ENCODE assay signal across 8 cellular contexts in the genomic region with DNA sequence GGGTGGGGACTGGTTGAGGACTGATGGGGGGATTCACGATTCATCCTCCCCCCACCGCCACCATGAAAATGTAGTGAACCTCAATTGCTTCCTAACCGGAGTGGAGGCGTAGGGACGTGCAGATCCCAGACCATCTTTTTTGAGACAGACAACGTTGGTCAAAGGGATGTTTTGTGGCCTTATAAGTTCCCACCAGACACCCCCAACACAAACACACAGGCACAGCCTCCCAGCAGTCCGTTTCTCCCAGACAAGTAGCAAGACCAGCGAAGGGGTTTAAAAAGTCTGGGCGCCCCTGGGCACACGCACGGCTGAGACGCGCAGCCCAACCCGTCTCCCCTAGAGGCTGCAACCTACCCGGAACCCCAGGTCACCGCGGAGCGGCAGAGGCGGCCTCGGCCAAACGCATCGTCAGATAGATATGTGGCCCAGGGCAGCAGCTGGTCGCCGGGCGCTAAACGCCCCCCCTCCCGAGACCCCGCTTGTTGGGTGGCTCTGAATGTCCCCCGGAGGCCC. TPM values are rescaled to one million over a fixed set of nuclear protein-coding genes. Genes with fewer than 3 reads are reported as not detected.
DNase-seq lines count a peak whose midpoint lies in the region; ATAC-seq, FAIRE-seq and TF ChIP-seq lines count a peak whose summit lies in the region.

No MANE protein-coding gene starts in this region.

- no peak for DNase-seq in AG10803 (ENCODE audit: low read depth)
- DNase-seq in HCT116 (ENCODE audit: low read depth, low spot score): no peak
- no peak for DNase-seq in bronchial epithelial cell (ENCODE audit: low read depth)
- no peak for DNase-seq in nephron progenitor cell
- no peak for DNase-seq in amygdala (lab: John Stamatoyannopoulos, UW)
- no peak for DNase-seq in effector memory CD4-positive, alpha-beta T cell
- no peak for DNase-seq in NCI-H82 treated with DMSO at 0.1 percent for 48 hours (lab: John Stamatoyannopoulos, UW; ENCODE audit: unreplicated experiment)
- no peak for DNase-seq in hippocampal formation (lab: John Stamatoyannopoulos, UW)

- H3K9me3 ChIP-seq in HCT116 (ENCODE audit: control insufficient read depth in 1 of 2, insufficient read depth in 1 of 2, low read depth in 1 of 2, low read length in 2 of 2): no peaks in the 10 kb centered on the region
- H3K9me3 ChIP-seq in effector memory CD4-positive, alpha-beta T cell (ENCODE audit: control insufficient read depth, low read length): no peaks in the 10 kb centered on the region

- no peaks in the 10 kb centered on the region for H3K9me3 Mint-ChIP-seq in nephron progenitor cell

- TF ChIP-seq POLR2A in HCT116 (IDR thresholded peaks at IDR 0.05; ENCODE audit: borderline replicate concordance, extremely low read depth, insufficient read depth, insufficient read length): no peak

- H2AFZ ChIP-seq in HCT116 (ENCODE audit: low read depth, low read length, poor library complexity, severe bottlenecking): peak overlapping the region; percentile 88

- TSS peak; percentile 32 for BruUV-seq in HCT116 (replicated peaks; lab: Mats Ljungman, UMichigan)

- FAIRE-seq in bronchial epithelial cell (lab: Jason Lieb, UNC): no peak

- H3K4me1 ChIP-seq in HCT116 (ENCODE audit: control insufficient read depth in 1 of 2, insufficient read depth in 2 of 2, low read length in 2 of 2): peaks cover 0 to 27% of the 10 kb centered on the region in 2 experiments; a peak in 1 of 4 replicates
- H3K4me1 ChIP-seq in effector memory CD4-positive, alpha-beta T cell (ENCODE audit: control insufficient read depth, insufficient read depth, low read length, poor library complexity, severe bottlenecking): peaks cover 3% of the 10 kb centered on the region

- RAD21 ChIA-PET in HCT116 (lab: Charles Lee; ENCODE audit: low non-redundant PET in 1 of 2, low total read pairs in 2 of 2, uncharacterized antibody in 2 of 2, unreplicated experiment in 2 of 2): no interaction called here

- peak overlapping the region; percentile 9 for H3K4me3 ChIP-seq in AG10803 (ENCODE audit: low read length)
- H3K4me3 ChIP-seq in HCT116 (replicated peaks in 1 of 2; ENCODE audit: low read depth in 1 of 2, low read length in 2 of 2): peak overlapping the region; percentile 61 to 93
- peak overlapping the region; percentile 27 for H3K4me3 ChIP-seq in bronchial epithelial cell (ENCODE audit: low read depth, low read length)
- H3K4me3 ChIP-seq in effector memory CD4-positive, alpha-beta T cell (ENCODE audit: insufficient read depth, low read depth, low read length, poor library complexity, severe bottlenecking): no peak overlapping the region

- TF ChIP-seq RAD21 in HCT116 (IDR thresholded peaks at IDR 0.05; ENCODE audit: low read depth): no peak

- POLR2A ChIA-PET in HCT116 (lab: Charles Lee): no interaction called here

- peak overlapping the region; percentile 87; the same call in 1 of the 2 replicates for H3K27ac ChIP-seq in HCT116 (ENCODE audit: low read depth, low read length)
- H3K27ac ChIP-seq in effector memory CD4-positive, alpha-beta T cell (ENCODE audit: insufficient read depth, low read length, poor library complexity, severe bottlenecking): no peak overlapping the region

- peak; percentile 21 for ATAC-seq in HCT116

- no peaks in the 10 kb centered on the region for H3K36me3 Mint-ChIP-seq in nephron progenitor cell (ENCODE audit: low read depth)

- intact Hi-C loops in HCT116 (cut with micrococcal nuclease): no loop called here

- no peaks in the 10 kb centered on the region for H3K9me2 ChIP-seq in HCT116 (ENCODE audit: insufficient read depth)

- H3K79me2 ChIP-seq in HCT116 (ENCODE audit: insufficient read depth, low read length): peaks cover 37% of the 10 kb centered on the region

- peak overlapping the region; percentile 95 for H3K27ac Mint-ChIP-seq in nephron progenitor cell

- peak overlapping the region; percentile 95 for H3K4me2 ChIP-seq in HCT116 (ENCODE audit: low read length)

- H3K27me3 ChIP-seq in HCT116 (ENCODE audit: insufficient read depth, low read length) (no peaks in the 10 kb centered on the region), bronchial epithelial cell (ENCODE audit: control insufficient read depth, insufficient read depth, low read length) (peaks cover 67% of the 10 kb centered on the region)
- peaks cover 55% of the 10 kb centered on the region for H3K27me3 ChIP-seq in effector memory CD4-positive, alpha-beta T cell (replicated peaks; ENCODE audit: control insufficient read depth, insufficient read depth, low read length, poor library complexity, severe bottlenecking)

- H3K36me3 ChIP-seq in HCT116 (ENCODE audit: control insufficient read depth in 1 of 2, insufficient read depth in 2 of 2, low read length in 2 of 2) (peaks cover 0 to 21% of the 10 kb centered on the region in 2 experiments; a peak in 1 of 4 replicates), bronchial epithelial cell (ENCODE audit: control insufficient read depth, insufficient read depth, low read length) (no peaks in the 10 kb centered on the region)
- H3K36me3 ChIP-seq in effector memory CD4-positive, alpha-beta T cell (ENCODE audit: control insufficient read depth, insufficient read depth, low read length): no peaks in the 10 kb centered on the region

- H4K20me1 ChIP-seq in HCT116 (ENCODE audit: insufficient read depth): no peaks in the 10 kb centered on the region; the same call in 1 of the 2 replicates

- peak overlapping the region; percentile 82 for H3K4me3 Mint-ChIP-seq in nephron progenitor cell

- no peak for TF ChIP-seq CTCF in AG10803 (conservative IDR thresholded peaks at IDR 0.05; ENCODE audit: low read length)
- TF ChIP-seq CTCF in HCT116 (IDR thresholded peaks at IDR 0.05 in 2 of 3, conservative IDR thresholded peaks at IDR 0.05 in 1 of 3; ENCODE audit: borderline replicate concordance in 1 of 3, insufficient read depth in 1 of 3, low read depth in 2 of 3, low read length in 2 of 3): no peak
- TF ChIP-seq CTCF in bronchial epithelial cell (IDR thresholded peaks at IDR 0.05; ENCODE audit: insufficient read depth, low read length, severe bottlenecking): no peak
- TF ChIP-seq CTCF in nephron progenitor cell (IDR thresholded peaks at IDR 0.05): no peak

- peaks cover 55% of the 10 kb centered on the region for H3K27me3 Mint-ChIP-seq in nephron progenitor cell (ENCODE audit: low read depth, poor library complexity)

- CTCF ChIA-PET in HCT116 (lab: Charles Lee): no interaction called here

- H3K4me1 Mint-ChIP-seq in nephron progenitor cell: peaks cover 65% of the 10 kb centered on the region

- peak overlapping the region; percentile 95 for H3K9ac ChIP-seq in HCT116 (ENCODE audit: low read length)

TF ChIP-seq in HCT116, 20 proteins besides CTCF, POLR2A, EP300 and RAD21 (continues in another document):
- no peak for TF ChIP-seq SP1 (IDR thresholded peaks at IDR 0.05; ENCODE audit: low read depth)
- TF ChIP-seq, protein P1, sequence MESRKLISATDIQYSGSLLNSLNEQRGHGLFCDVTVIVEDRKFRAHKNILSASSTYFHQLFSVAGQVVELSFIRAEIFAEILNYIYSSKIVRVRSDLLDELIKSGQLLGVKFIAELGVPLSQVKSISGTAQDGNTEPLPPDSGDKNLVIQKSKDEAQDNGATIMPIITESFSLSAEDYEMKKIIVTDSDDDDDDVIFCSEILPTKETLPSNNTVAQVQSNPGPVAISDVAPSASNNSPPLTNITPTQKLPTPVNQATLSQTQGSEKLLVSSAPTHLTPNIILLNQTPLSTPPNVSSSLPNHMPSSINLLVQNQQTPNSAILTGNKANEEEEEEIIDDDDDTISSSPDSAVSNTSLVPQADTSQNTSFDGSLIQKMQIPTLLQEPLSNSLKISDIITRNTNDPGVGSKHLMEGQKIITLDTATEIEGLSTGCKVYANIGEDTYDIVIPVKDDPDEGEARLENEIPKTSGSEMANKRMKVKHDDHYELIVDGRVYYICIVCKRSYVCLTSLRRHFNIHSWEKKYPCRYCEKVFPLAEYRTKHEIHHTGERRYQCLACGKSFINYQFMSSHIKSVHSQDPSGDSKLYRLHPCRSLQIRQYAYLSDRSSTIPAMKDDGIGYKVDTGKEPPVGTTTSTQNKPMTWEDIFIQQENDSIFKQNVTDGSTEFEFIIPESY (IDR thresholded peaks at IDR 0.05; ENCODE audit: extremely low read depth, insufficient replicate concordance, low read length): no peak
- no peak for TF ChIP-seq CEBPB (IDR thresholded peaks at IDR 0.05; ENCODE audit: low read depth)
- no peak for TF ChIP-seq ELF1 (IDR thresholded peaks at IDR 0.05; ENCODE audit: borderline replicate concordance, low read depth)
- no peak for TF ChIP-seq ZNF274 (IDR thresholded peaks at IDR 0.05; ENCODE audit: low read depth, low read length)
- TF ChIP-seq CBX3 (IDR thresholded peaks at IDR 0.05; ENCODE audit: low read depth): no peak
- TF ChIP-seq, protein P2, sequence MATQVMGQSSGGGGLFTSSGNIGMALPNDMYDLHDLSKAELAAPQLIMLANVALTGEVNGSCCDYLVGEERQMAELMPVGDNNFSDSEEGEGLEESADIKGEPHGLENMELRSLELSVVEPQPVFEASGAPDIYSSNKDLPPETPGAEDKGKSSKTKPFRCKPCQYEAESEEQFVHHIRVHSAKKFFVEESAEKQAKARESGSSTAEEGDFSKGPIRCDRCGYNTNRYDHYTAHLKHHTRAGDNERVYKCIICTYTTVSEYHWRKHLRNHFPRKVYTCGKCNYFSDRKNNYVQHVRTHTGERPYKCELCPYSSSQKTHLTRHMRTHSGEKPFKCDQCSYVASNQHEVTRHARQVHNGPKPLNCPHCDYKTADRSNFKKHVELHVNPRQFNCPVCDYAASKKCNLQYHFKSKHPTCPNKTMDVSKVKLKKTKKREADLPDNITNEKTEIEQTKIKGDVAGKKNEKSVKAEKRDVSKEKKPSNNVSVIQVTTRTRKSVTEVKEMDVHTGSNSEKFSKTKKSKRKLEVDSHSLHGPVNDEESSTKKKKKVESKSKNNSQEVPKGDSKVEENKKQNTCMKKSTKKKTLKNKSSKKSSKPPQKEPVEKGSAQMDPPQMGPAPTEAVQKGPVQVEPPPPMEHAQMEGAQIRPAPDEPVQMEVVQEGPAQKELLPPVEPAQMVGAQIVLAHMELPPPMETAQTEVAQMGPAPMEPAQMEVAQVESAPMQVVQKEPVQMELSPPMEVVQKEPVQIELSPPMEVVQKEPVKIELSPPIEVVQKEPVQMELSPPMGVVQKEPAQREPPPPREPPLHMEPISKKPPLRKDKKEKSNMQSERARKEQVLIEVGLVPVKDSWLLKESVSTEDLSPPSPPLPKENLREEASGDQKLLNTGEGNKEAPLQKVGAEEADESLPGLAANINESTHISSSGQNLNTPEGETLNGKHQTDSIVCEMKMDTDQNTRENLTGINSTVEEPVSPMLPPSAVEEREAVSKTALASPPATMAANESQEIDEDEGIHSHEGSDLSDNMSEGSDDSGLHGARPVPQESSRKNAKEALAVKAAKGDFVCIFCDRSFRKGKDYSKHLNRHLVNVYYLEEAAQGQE (IDR thresholded peaks at IDR 0.05; ENCODE audit: low read depth): no peak
- TF ChIP-seq, protein P3, sequence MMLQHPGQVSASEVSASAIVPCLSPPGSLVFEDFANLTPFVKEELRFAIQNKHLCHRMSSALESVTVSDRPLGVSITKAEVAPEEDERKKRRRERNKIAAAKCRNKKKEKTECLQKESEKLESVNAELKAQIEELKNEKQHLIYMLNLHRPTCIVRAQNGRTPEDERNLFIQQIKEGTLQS (IDR thresholded peaks at IDR 0.05): no peak
- TF ChIP-seq POLR2AphosphoS5 (IDR thresholded peaks at IDR 0.05; ENCODE audit: low read depth, low read length): no peak

RNA-seq across cellular contexts. Expression of a gene that starts 1.3 kb away (rescaled TPM):
- total RNA-seq in HCT116 (2021; ENCODE audit: unreplicated experiment): 5.9 TPM
- polyA plus RNA-seq in HCT116 (2012): 1.4 and 2.1 TPM in 2 replicates
- not detected in 2 replicates for total RNA-seq in bronchial epithelial cell
